8 cellular contexts compared by ENCODE assay signal in genomic region chr7:150047337-150047736, GRCh38.
A peak's percentile ranks its signal among the peaks of the same experiment; 100 is the strongest.
DNase-seq lines count a peak whose midpoint lies in the region; ATAC-seq and TF ChIP-seq lines count a peak whose summit lies in the region.
"Not testable (repeated sequence)": the region's sequence is repeated elsewhere in the genome, so short reads cannot be mapped to it uniquely, and the experiment has no call there.

No MANE protein-coding gene starts in this region.

- H3K9me2 ChIP-seq in PC-3 (replicated peaks; ENCODE audit: low read length): not testable (repeated sequence)

- DNase-seq in HAP-1 (ENCODE audit: low spot score in 2 of 2); PC-3; activated T-cell treated with anti-CD3 and anti-CD28 coated beads, Interleukin-2, amount 50 U/mL, for 4 hours: not testable (repeated sequence)
- DNase-seq in right cardiac atrium (peak; percentile 32 to 77 (median 77)), neural progenitor cell (ENCODE audit: low spot score) (peak; percentile 52)

- H2AFZ ChIP-seq in PC-3 (ENCODE audit: low read length); neural progenitor cell (replicated peaks): not testable (repeated sequence)

- 1% methylated on average over 49 of the region's 55 CpGs for WGBS in right cardiac atrium

- H3K4me3 ChIP-seq in BLaER1 (peak overlapping the region; percentile 63), HAP-1 (peak overlapping the region; percentile 23), right cardiac atrium (ENCODE audit: low read length) (peak overlapping the region; percentile 63), neural progenitor cell (peak overlapping the region; percentile 48)
- not testable (repeated sequence) for H3K4me3 ChIP-seq in PC-3 (ENCODE audit: low read length)

- H3K27ac Mint-ChIP-seq in dendritic cell treated with granulocyte-macrophage colony-stimulating factor and Interleukin-4, amounts not matched to agents 40 ng/mL and 50 ng/mL, for 4 days; neural progenitor cell; stimulated activated memory B cell treated with anti-CD40 and anti-IgM and Interleukin-4, amounts not matched to agents 10 μg/mL and 1 μg/mL and 100 μg/mL, for 72 hours: not testable (repeated sequence)

- peak overlapping the region; percentile 70 for H3K4me3 Mint-ChIP-seq in activated T-cell treated with anti-CD3 and anti-CD28 coated beads, Interleukin-2, amount 50 U/mL, for 4 hours
- H3K4me3 Mint-ChIP-seq in dendritic cell treated with granulocyte-macrophage colony-stimulating factor and Interleukin-4, amounts not matched to agents 40 ng/mL and 50 ng/mL, for 4 days: peak overlapping the region; percentile 13
- H3K4me3 Mint-ChIP-seq in neural progenitor cell: peak overlapping the region; percentile 86
- H3K4me3 Mint-ChIP-seq in stimulated activated memory B cell treated with anti-CD40 and anti-IgM and Interleukin-4, amounts not matched to agents 10 μg/mL and 1 μg/mL and 100 μg/mL, for 72 hours: not testable (repeated sequence)

- H3K27ac ChIP-seq in BLaER1; PC-3 (ENCODE audit: low read length); right cardiac atrium (ENCODE audit: low read length); neural progenitor cell: not testable (repeated sequence)

- H3K4me1 Mint-ChIP-seq in activated T-cell treated with anti-CD3 and anti-CD28 coated beads, Interleukin-2, amount 50 U/mL, for 4 hours (ENCODE audit: low read depth): peaks cover 13% of the 10 kb centered on the region
- H3K4me1 Mint-ChIP-seq in dendritic cell treated with granulocyte-macrophage colony-stimulating factor and Interleukin-4, amounts not matched to agents 40 ng/mL and 50 ng/mL, for 4 days (ENCODE audit: low read depth): peaks cover 11% of the 10 kb centered on the region
- H3K4me1 Mint-ChIP-seq in neural progenitor cell: not testable (repeated sequence)
- H3K4me1 Mint-ChIP-seq in stimulated activated memory B cell treated with anti-CD40 and anti-IgM and Interleukin-4, amounts not matched to agents 10 μg/mL and 1 μg/mL and 100 μg/mL, for 72 hours: peaks cover 13% of the 10 kb centered on the region

- H3K4me1 ChIP-seq in BLaER1: peaks cover 19% of the 10 kb centered on the region
- H3K4me1 ChIP-seq in HAP-1; PC-3 (ENCODE audit: insufficient read depth, low read length); right cardiac atrium (ENCODE audit: control insufficient read depth, insufficient read depth, low read length); neural progenitor cell: not testable (repeated sequence)

- H3K79me2 ChIP-seq in PC-3 (ENCODE audit: low read length); neural progenitor cell (ENCODE audit: low read depth): not testable (repeated sequence)

- peaks cover 37% of the 10 kb centered on the region for H3K27me3 Mint-ChIP-seq in activated T-cell treated with anti-CD3 and anti-CD28 coated beads, Interleukin-2, amount 50 U/mL, for 4 hours (ENCODE audit: low read depth)
- H3K27me3 Mint-ChIP-seq in dendritic cell treated with granulocyte-macrophage colony-stimulating factor and Interleukin-4, amounts not matched to agents 40 ng/mL and 50 ng/mL, for 4 days: peaks cover 50% of the 10 kb centered on the region
- not testable (repeated sequence) for H3K27me3 Mint-ChIP-seq in neural progenitor cell (ENCODE audit: insufficient read depth, low read depth)
- peaks cover 42% of the 10 kb centered on the region for H3K27me3 Mint-ChIP-seq in stimulated activated memory B cell treated with anti-CD40 and anti-IgM and Interleukin-4, amounts not matched to agents 10 μg/mL and 1 μg/mL and 100 μg/mL, for 72 hours

- H3K36me3 ChIP-seq in BLaER1; HAP-1 (replicated peaks); PC-3 (ENCODE audit: low read depth, low read length); neural progenitor cell: not testable (repeated sequence)

- POLR2A ChIA-PET in PC-3 (lab: Charles Lee; ENCODE audit: unreplicated experiment): not testable (repeated sequence)

- CTCF ChIA-PET in PC-3 (lab: Charles Lee): not testable (repeated sequence)

- H3K4me2 ChIP-seq in BLaER1 (peak overlapping the region; percentile 84), neural progenitor cell (peak overlapping the region; percentile 80)
- not testable (repeated sequence) for H3K4me2 ChIP-seq in PC-3 (ENCODE audit: low read length)

- intact Hi-C loops in PC-3 (cut with micrococcal nuclease): loop anchor here (10.0 kb wide), 2 partner anchors 163 to 243 kb away; no protein-coding TSS in a partner anchor
- intact Hi-C loops in dendritic cell treated with granulocyte-macrophage colony-stimulating factor and Interleukin-4, amounts not matched to agents 40 ng/mL and 50 ng/mL, for 4 days (cut with micrococcal nuclease): loop anchor here (5.0 kb wide), 1 partner anchor 165 kb away; no protein-coding TSS in a partner anchor
- intact Hi-C loops in right cardiac atrium (cut with DNase I): loop anchor here in 2 of 4 donors (10.0 kb wide), 1 partner anchor 163 kb away; no protein-coding TSS in a partner anchor

- ATAC-seq in PC-3 (peak; percentile 24; the same call in 1 of the 2 replicates), right cardiac atrium (peak; percentile 28 to 56)
- ATAC-seq in activated T-cell treated with anti-CD3 and anti-CD28 coated beads, Interleukin-2, amount 50 U/mL, for 4 hours: peak; percentile 26 to 34
- peak; percentile 31 for ATAC-seq in stimulated activated memory B cell treated with anti-CD40 and anti-IgM and Interleukin-4, amounts not matched to agents 10 μg/mL and 1 μg/mL and 100 μg/mL, for 72 hours

- not testable (repeated sequence) for H3K9me3 ChIP-seq in BLaER1; HAP-1; PC-3 (ENCODE audit: low read length); right cardiac atrium (ENCODE audit: control insufficient read depth, low read length); neural progenitor cell (ENCODE audit: low read depth)

- H4K20me1 ChIP-seq in BLaER1; PC-3 (ENCODE audit: low read length); neural progenitor cell (ENCODE audit: low read depth): not testable (repeated sequence)

- not testable (repeated sequence) for TF ChIP-seq CTCF in PC-3 (conservative IDR thresholded peaks at IDR 0.05; ENCODE audit: low read depth, low read length); neural progenitor cell (IDR thresholded peaks at IDR 0.05)

- not testable (repeated sequence) for H3K9me3 Mint-ChIP-seq in activated T-cell treated with anti-CD3 and anti-CD28 coated beads, Interleukin-2, amount 50 U/mL, for 4 hours; dendritic cell treated with granulocyte-macrophage colony-stimulating factor and Interleukin-4, amounts not matched to agents 40 ng/mL and 50 ng/mL, for 4 days; neural progenitor cell; stimulated activated memory B cell treated with anti-CD40 and anti-IgM and Interleukin-4, amounts not matched to agents 10 μg/mL and 1 μg/mL and 100 μg/mL, for 72 hours

- BruUV-seq in PC-3 (replicated peaks; lab: Mats Ljungman, UMichigan): not testable (repeated sequence)

- H3K36me3 Mint-ChIP-seq in activated T-cell treated with anti-CD3 and anti-CD28 coated beads, Interleukin-2, amount 50 U/mL, for 4 hours (ENCODE audit: insufficient read depth); dendritic cell treated with granulocyte-macrophage colony-stimulating factor and Interleukin-4, amounts not matched to agents 40 ng/mL and 50 ng/mL, for 4 days (ENCODE audit: low read depth); neural progenitor cell; stimulated activated memory B cell treated with anti-CD40 and anti-IgM and Interleukin-4, amounts not matched to agents 10 μg/mL and 1 μg/mL and 100 μg/mL, for 72 hours: not testable (repeated sequence)

- H3F3A ChIP-seq in PC-3 (ENCODE audit: low read length, unreplicated experiment); neural progenitor cell (ENCODE audit: low read depth): not testable (repeated sequence)

- in situ Hi-C loops in HAP-1 (cut with MboI; ENCODE audit: low sequenced_read_pairs): not testable (repeated sequence)

- H3K9ac ChIP-seq in BLaER1; PC-3 (ENCODE audit: low read length); neural progenitor cell: not testable (repeated sequence)

- H3K27me3 ChIP-seq in BLaER1: peaks cover 44% of the 10 kb centered on the region
- H3K27me3 ChIP-seq in HAP-1 (ENCODE audit: low read depth); PC-3 (ENCODE audit: low read length); right cardiac atrium (ENCODE audit: control insufficient read depth, insufficient read depth): not testable (repeated sequence)
- H3K27me3 ChIP-seq in neural progenitor cell: peaks cover 74% of the 10 kb centered on the region
